ENCODE assay signal across 20 cellular contexts in the genomic region with DNA sequence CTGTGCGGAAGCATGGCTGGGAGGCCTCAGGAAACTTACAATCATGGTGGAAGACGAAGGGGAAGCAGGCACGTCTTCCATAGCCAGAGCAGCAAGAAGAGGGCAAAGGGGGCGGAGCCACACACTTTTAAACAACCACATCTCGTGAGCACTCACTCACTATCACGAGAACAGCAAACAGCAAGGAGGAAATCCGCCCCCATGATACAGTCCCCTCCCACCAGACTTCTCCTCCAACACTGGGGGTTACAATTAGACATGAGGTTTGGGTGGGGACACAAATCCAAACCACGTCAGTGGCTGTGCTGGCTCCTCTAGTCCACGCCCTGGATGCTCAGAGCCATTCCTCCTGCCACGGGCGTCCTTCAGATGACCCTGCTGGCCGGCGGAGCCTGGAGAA.
"Had no signal": no experiment of that assay in that cellular context is flagged by ENCODE, and none has a peak within 500 bp of the region (broad histone marks: within the 10 kb centered on the region; RNA-seq: fewer than 3 reads in every experiment).

No MANE protein-coding gene starts in this region.

- H3K4me3 Mint-ChIP-seq: immature natural killer cell; naive thymus-derived CD8-positive, alpha-beta T cell; nephron progenitor cell; stimulated activated memory B cell treated with anti-CD40 and anti-IgM and Interleukin-4, amounts not matched to agents 10 μg/mL and 1 μg/mL and 100 μg/mL, for 72 hours; type B pancreatic cell had no signal

- ATAC-seq: left ventricle myocardium superior; lower lobe of right lung; naive thymus-derived CD8-positive, alpha-beta T cell; pancreas; stimulated activated memory B cell treated with anti-CD40 and anti-IgM and Interleukin-4, amounts not matched to agents 10 μg/mL and 1 μg/mL and 100 μg/mL, for 72 hours; stimulated activated naive CD8-positive, alpha-beta T cell treated with anti-CD3 and anti-CD28 coated beads, Interleukin-15, Interleukin-2, amounts not matched to agents 100 U/mL and 50 U/mL, for 24 hours had no signal

- H3K36me3 Mint-ChIP-seq: immature natural killer cell; naive thymus-derived CD8-positive, alpha-beta T cell; stimulated activated memory B cell treated with anti-CD40 and anti-IgM and Interleukin-4, amounts not matched to agents 10 μg/mL and 1 μg/mL and 100 μg/mL, for 72 hours; type B pancreatic cell had no signal

- H3K9me3 Mint-ChIP-seq: naive thymus-derived CD8-positive, alpha-beta T cell; nephron progenitor cell; type B pancreatic cell had no signal

- H3K4me1 Mint-ChIP-seq: immature natural killer cell; stimulated activated memory B cell treated with anti-CD40 and anti-IgM and Interleukin-4, amounts not matched to agents 10 μg/mL and 1 μg/mL and 100 μg/mL, for 72 hours had no signal

- H3K4me3 ChIP-seq: lower lobe of right lung, pancreas, skin epidermis, spleen, testis, tibial artery had no signal

- H3K27ac ChIP-seq: lower lobe of right lung, pancreas, skin epidermis, spleen, testis, tibial artery had no signal

- H3K27me3 ChIP-seq: pancreas, testis had no signal

- H3K9me3 ChIP-seq: lower lobe of right lung, pancreas, spleen, testis, tibial artery had no signal

- DNase-seq: cortex of kidney; effector CD4-positive, alpha-beta T cell; hypothalamus; immature natural killer cell; left ventricle myocardium superior; lower lobe of right lung; naive thymus-derived CD8-positive, alpha-beta T cell; nephron progenitor cell; occipital lobe; pancreas; retina; spleen; stimulated activated CD4-positive, alpha-beta T cell treated with anti-CD3 and anti-CD28 coated beads, Interleukin-4, amount 100 ng/mL, for 4 hours; stimulated activated naive CD8-positive, alpha-beta T cell treated with anti-CD3 and anti-CD28 coated beads, Interleukin-15, Interleukin-2, amounts not matched to agents 100 U/mL and 50 U/mL, for 24 hours; substantia nigra; testis; tibial artery had no signal

- H3K36me3 ChIP-seq: lower lobe of right lung, pancreas, spleen, tibial artery had no signal

- H3K27ac Mint-ChIP-seq: immature natural killer cell; naive thymus-derived CD8-positive, alpha-beta T cell; stimulated activated memory B cell treated with anti-CD40 and anti-IgM and Interleukin-4, amounts not matched to agents 10 μg/mL and 1 μg/mL and 100 μg/mL, for 72 hours; type B pancreatic cell had no signal

- H3K4me1 ChIP-seq: lower lobe of right lung, pancreas, spleen, testis, tibial artery had no signal
